8 cellular contexts compared by ENCODE assay signal in the genomic region with DNA sequence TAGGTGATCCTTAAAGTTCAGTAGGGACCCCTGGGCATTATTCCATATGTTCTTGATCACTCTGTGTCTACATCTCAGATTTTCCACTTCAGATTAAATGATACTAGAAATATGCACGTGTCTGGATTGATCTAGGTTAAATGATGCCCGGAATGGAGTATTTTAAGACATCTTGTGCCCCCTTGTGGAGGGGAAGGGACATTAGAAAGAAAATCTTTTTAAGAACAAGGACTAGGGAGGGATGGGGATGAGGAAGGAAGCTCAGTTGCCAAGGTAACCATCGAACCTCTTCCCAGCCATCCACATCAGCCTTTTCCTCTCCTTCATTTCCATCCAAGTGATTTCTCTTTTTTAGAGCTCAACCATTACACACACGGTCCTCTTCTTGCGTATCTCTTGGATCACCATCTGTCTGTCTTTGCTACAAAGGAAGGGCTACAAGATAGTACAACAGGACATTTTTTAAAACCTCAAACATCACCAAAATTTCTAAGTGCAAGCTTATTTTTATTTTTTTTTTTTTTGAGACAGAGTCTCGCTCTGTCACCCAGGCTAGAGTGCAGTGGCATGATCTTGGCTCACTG. TPM values are rescaled to one million over a fixed set of nuclear protein-coding genes. Genes with fewer than 3 reads are reported as not detected.
DNase-seq lines count a peak whose midpoint lies in the region; ATAC-seq and TF ChIP-seq lines count a peak whose summit lies in the region.

No MANE protein-coding gene starts in this region.

- peaks cover 7% of the 10 kb centered on the region for H3K27me3 Mint-ChIP-seq in activated T-helper 2 cell treated with anti-CD3 and anti-CD28 coated beads, Interferon-gamma antibody, Interleukin-2, Interleukin-4, amounts not matched to agents 10 μg/mL and 5 μg/mL and 100 μg/mL, durations not matched to agents 14 hours and 24 hours and 36 hours (ENCODE audit: low read depth)

- TF ChIP-seq CTCF in GM06990 (IDR thresholded peaks at IDR 0.05; ENCODE audit: insufficient read depth, low read length, poor library complexity, severe bottlenecking), result peak; percentile 62
- peak; percentile 63 for TF ChIP-seq CTCF in left ventricle myocardium inferior (IDR thresholded peaks at IDR 0.05; ENCODE audit: borderline replicate concordance)
- TF ChIP-seq CTCF in spleen (IDR thresholded peaks at IDR 0.05 in 8 of 11, conservative IDR thresholded peaks at IDR 0.05 in 3 of 11), result peak; percentile 33 to 79 (median 61)

- peak overlapping the region; percentile 76 for H3K4me3 Mint-ChIP-seq in activated T-helper 2 cell treated with anti-CD3 and anti-CD28 coated beads, Interferon-gamma antibody, Interleukin-2, Interleukin-4, amounts not matched to agents 10 μg/mL and 5 μg/mL and 100 μg/mL, durations not matched to agents 14 hours and 24 hours and 36 hours (ENCODE audit: low read depth)

- H3K36me3 Mint-ChIP-seq in activated T-helper 2 cell treated with anti-CD3 and anti-CD28 coated beads, Interferon-gamma antibody, Interleukin-2, Interleukin-4, amounts not matched to agents 10 μg/mL and 5 μg/mL and 100 μg/mL, durations not matched to agents 14 hours and 24 hours and 36 hours (ENCODE audit: low read depth), result peaks cover 4% of the 10 kb centered on the region

- H3K9me3 ChIP-seq in left ventricle myocardium inferior (replicated peaks), result no peaks in the 10 kb centered on the region
- H3K9me3 ChIP-seq in spleen, result no peaks in the 10 kb centered on the region

- peak overlapping the region; percentile 92 for H3K27ac Mint-ChIP-seq in activated T-helper 2 cell treated with anti-CD3 and anti-CD28 coated beads, Interferon-gamma antibody, Interleukin-2, Interleukin-4, amounts not matched to agents 10 μg/mL and 5 μg/mL and 100 μg/mL, durations not matched to agents 14 hours and 24 hours and 36 hours

- no peak for ATAC-seq in HG02970 (IDR thresholded peaks at IDR 0.05; ENCODE audit: low FRiP score, unreplicated experiment)

- H3K27ac ChIP-seq in left ventricle myocardium inferior (replicated peaks) (no peak overlapping the region), spleen (peak overlapping the region in 7 of 8 donors; percentile 80 to 98 (median 91))

- WGBS in spleen, 5 donors, result 26 to 33% (median 28%) methylated on average over 6 of the region's 6 CpGs

- no peak for TF ChIP-seq POLR2A in spleen (IDR thresholded peaks at IDR 0.05)

- H3K9me3 Mint-ChIP-seq in activated T-helper 2 cell treated with anti-CD3 and anti-CD28 coated beads, Interferon-gamma antibody, Interleukin-2, Interleukin-4, amounts not matched to agents 10 μg/mL and 5 μg/mL and 100 μg/mL, durations not matched to agents 14 hours and 24 hours and 36 hours, result no peaks in the 10 kb centered on the region

- H3K4me1 Mint-ChIP-seq in activated T-helper 2 cell treated with anti-CD3 and anti-CD28 coated beads, Interferon-gamma antibody, Interleukin-2, Interleukin-4, amounts not matched to agents 10 μg/mL and 5 μg/mL and 100 μg/mL, durations not matched to agents 14 hours and 24 hours and 36 hours (ENCODE audit: low read depth), result peaks cover 68% of the 10 kb centered on the region

- peak; percentile 62 to 63 for DNase-seq in AML-193 (lab: John Stamatoyannopoulos, UW)
- DNase-seq in GM06990 (ENCODE audit: extremely low read depth, insufficient read length), result peak; percentile 39
- DNase-seq in NCI-H2171 (lab: John Stamatoyannopoulos, UW), result peak; percentile 19
- no peak for DNase-seq in activated T-helper 2 cell treated with anti-CD3 and anti-CD28 coated beads, Interferon-gamma antibody, Interleukin-2, Interleukin-4, amounts not matched to agents 10 μg/mL and 5 μg/mL and 100 μg/mL, durations not matched to agents 14 hours and 24 hours and 36 hours (ENCODE audit: low spot score)
- no peak for DNase-seq in left ventricle myocardium inferior
- no peak for DNase-seq in spleen
- no peak for DNase-seq in stimulated activated CD8-positive, alpha-beta memory T cell treated with anti-CD3 and anti-CD28 coated beads, Interleukin-4, amount 100 ng/mL, for 48 hours

- no peaks in the 10 kb centered on the region for H3K27me3 ChIP-seq in GM06990 (replicated peaks; ENCODE audit: control insufficient read depth, insufficient read depth, low read length)
- H3K27me3 ChIP-seq in left ventricle myocardium inferior (ENCODE audit: low read depth), result peaks cover 98% of the 10 kb centered on the region
- H3K27me3 ChIP-seq in spleen (replicated peaks in 1 of 7), result peaks cover 0 to 16% (median 0%) of the 10 kb centered on the region in 7 donors

- H3K4me3 ChIP-seq in GM06990 (replicated peaks; ENCODE audit: low read depth, low read length) (no peak overlapping the region), left ventricle myocardium inferior (no peak overlapping the region), spleen (no peak overlapping the region)

- H3K4me1 ChIP-seq in left ventricle myocardium inferior (no peaks in the 10 kb centered on the region), spleen (peaks cover 16 to 74% (median 55%) of the 10 kb centered on the region in 6 donors)

- intact Hi-C loops in activated T-helper 2 cell treated with anti-CD3 and anti-CD28 coated beads, Interferon-gamma antibody, Interleukin-2, Interleukin-4, amounts not matched to agents 10 μg/mL and 5 μg/mL and 100 μg/mL, durations not matched to agents 14 hours and 24 hours and 36 hours (cut with micrococcal nuclease), result loop anchor here (1.0 kb wide), 5 partner anchors 142 to 508 kb away; no protein-coding TSS in a partner anchor
- intact Hi-C loops in left ventricle myocardium inferior (cut with micrococcal nuclease), result no loop called here
- intact Hi-C loops in spleen (cut with DNase I; ENCODE audit: low total_unique reads), result loop anchor here (10.0 kb wide), 1 partner anchor 146 kb away; no protein-coding TSS in a partner anchor

- H3K36me3 ChIP-seq in GM06990 (ENCODE audit: control insufficient read depth, insufficient read depth, low read length), result no peaks in the 10 kb centered on the region
- no peaks in the 10 kb centered on the region for H3K36me3 ChIP-seq in left ventricle myocardium inferior
- H3K36me3 ChIP-seq in spleen, result no peaks in the 10 kb centered on the region

RNA-seq across cellular contexts. Expression of a gene that starts 40.5 kb away (rescaled TPM):
- total RNA-seq in activated T-helper 2 cell treated with anti-CD3 and anti-CD28 coated beads, Interferon-gamma antibody, Interleukin-2, Interleukin-4, amounts not matched to agents 10 μg/mL and 5 μg/mL and 100 μg/mL, durations not matched to agents 14 hours and 24 hours and 36 hours, result not detected in 2 replicates
- total RNA-seq in left ventricle myocardium inferior, result not detected
- total RNA-seq in spleen, result 10 to 100 TPM in 2 of 7 donors, 1 to 10 TPM in 1, not detected in 4; 3.8 to 14.5 (median 11.1) TPM
- 1 to 10 TPM; 1.1 to 1.3 (median 1.2) TPM for polyA plus RNA-seq in spleen

RNA-seq across cellular contexts. Expression of a gene that starts 43.6 kb away (rescaled TPM):
- 2.4 and 3.0 TPM in 2 replicates for total RNA-seq in activated T-helper 2 cell treated with anti-CD3 and anti-CD28 coated beads, Interferon-gamma antibody, Interleukin-2, Interleukin-4, amounts not matched to agents 10 μg/mL and 5 μg/mL and 100 μg/mL, durations not matched to agents 14 hours and 24 hours and 36 hours
- 4.4 TPM for total RNA-seq in left ventricle myocardium inferior
- 10 to 100 TPM; 12.3 to 15.5 (median 13.9) TPM for total RNA-seq in spleen
- polyA plus RNA-seq in spleen, result 10 to 100 TPM; 11.3 to 28.8 (median 23.6) TPM

Comparison
In these comparisons a context has a peak if more than half of its experiments do, and no peak if none do; other contexts are left out.
1. DNase-seq: peak in AML-193 (2 of 2), GM06990 (single experiment) and NCI-H2171 (single experiment); none in activated T-helper 2 cell treated with anti-CD3 and anti-CD28 coated beads, Interferon-gamma antibody, Interleukin-2, Interleukin-4, amounts not matched to agents 10 μg/mL and 5 μg/mL and 100 μg/mL, durations not matched to agents 14 hours and 24 hours and 36 hours (single experiment), left ventricle myocardium inferior (single experiment), spleen (single experiment) and stimulated activated CD8-positive, alpha-beta memory T cell treated with anti-CD3 and anti-CD28 coated beads, Interleukin-4, amount 100 ng/mL, for 48 hours (single experiment).
2. Peak in every context shown above with its lines, with median percentiles within 50 percentile points of each other: CTCF ChIP-seq.